In the genomic region with DNA sequence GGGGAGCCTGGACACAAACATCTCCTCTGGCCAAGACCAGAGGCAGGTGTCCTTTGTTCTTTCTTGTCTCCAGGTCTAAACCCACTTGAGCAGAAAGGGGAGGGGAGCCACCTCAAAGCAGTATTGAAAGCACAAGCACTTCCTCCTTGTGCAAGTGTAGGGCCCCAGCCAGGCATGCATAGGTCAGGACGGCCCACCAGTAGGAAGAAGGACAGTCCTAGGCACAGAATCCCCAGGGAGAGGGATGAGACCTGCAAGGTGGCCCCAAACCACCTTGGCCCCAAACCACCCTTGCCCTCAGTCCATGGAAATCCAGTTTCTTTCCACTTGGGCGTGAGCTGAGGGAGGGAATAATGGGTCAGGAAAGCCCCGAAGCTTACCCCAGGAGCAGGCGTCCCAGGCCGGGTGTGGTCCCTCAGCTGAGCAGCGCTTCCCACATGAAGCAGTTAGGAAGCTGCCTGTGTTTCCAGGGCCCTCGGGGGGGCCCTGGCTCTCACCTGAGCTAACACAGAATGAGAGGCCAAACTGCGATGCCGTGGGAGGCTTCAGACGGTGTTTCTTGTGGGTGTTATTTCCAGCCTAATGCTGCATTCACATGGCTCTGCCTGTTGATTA, we compare ENCODE assay signal across 11 cellular contexts. TPM values are rescaled to one million over a fixed set of nuclear protein-coding genes. Genes with fewer than 3 reads are reported as not detected.
DNase-seq lines count a peak whose midpoint lies in the region; ATAC-seq and TF ChIP-seq lines count a peak whose summit lies in the region.
"Had no signal": no experiment of that assay in that cellular context is flagged by ENCODE, and none has a peak within 500 bp of the region (broad histone marks: within the 10 kb centered on the region; RNA-seq: fewer than 3 reads in every experiment).

No MANE protein-coding gene starts in this region.

- no peak for TF ChIP-seq POLR2A in NB4 (IDR thresholded peaks at IDR 0.05; ENCODE audit: extremely low read depth, insufficient read length)

- H3K36me3 Mint-ChIP-seq in immature natural killer cell: no peaks in the 10 kb centered on the region

- H3K4me1 Mint-ChIP-seq in immature natural killer cell: no peaks in the 10 kb centered on the region

- no peak for TF ChIP-seq CTCF in NB4 (IDR thresholded peaks at IDR 0.05; ENCODE audit: low read depth, low read length)

- ATAC-seq in GM18520 (IDR thresholded peaks at IDR 0.05; ENCODE audit: unreplicated experiment): peak; percentile 77
- peak; percentile 94 for ATAC-seq in GM19467 (IDR thresholded peaks at IDR 0.05; ENCODE audit: unreplicated experiment)
- peak; percentile 69 for ATAC-seq in HG02970 (IDR thresholded peaks at IDR 0.05; ENCODE audit: low FRiP score, unreplicated experiment)
- no peak for ATAC-seq in left colon
- ATAC-seq: T-helper 17 cell had no signal

- H3K27me3 Mint-ChIP-seq in immature natural killer cell (ENCODE audit: low read depth in 3 of 3): peaks cover 3 to 18% (median 5%) of the 10 kb centered on the region in 3 donors

- no peaks in the 10 kb centered on the region for H3K9me3 Mint-ChIP-seq in immature natural killer cell

- DNase-seq in NB4 (ENCODE audit: low read depth) (peak; percentile 20), NCI-H748 treated with DMSO at 0.1 percent for 48 hours (lab: John Stamatoyannopoulos, UW) (no peak), NCI-H1930 (lab: John Stamatoyannopoulos, UW) (no peak), left colon (no peak), immature natural killer cell (no peak)
- DNase-seq: DMS 273 treated with DMSO at 0.1 percent for 48 hours; stimulated activated CD4-positive, alpha-beta T cell treated with anti-CD3 and anti-CD28 coated beads, Interleukin-15, amount 100 ng/mL, for 24 hours; T-helper 17 cell had no signal

- no peak overlapping the region for H3K27ac Mint-ChIP-seq in immature natural killer cell
- H3K27ac Mint-ChIP-seq: T-helper 17 cell had no signal

- intact Hi-C loops in left colon (cut with DNase I, micrococcal nuclease): no loop called here

- no peak overlapping the region for H3K4me3 Mint-ChIP-seq in immature natural killer cell
- H3K4me3 Mint-ChIP-seq: T-helper 17 cell had no signal

- H3K4me3 ChIP-seq in NB4 (ENCODE audit: low read depth, low read length): no peak overlapping the region

RNA-seq across cellular contexts. Expression of a gene that starts 20.4 kb away (rescaled TPM):
- 1 to 10 TPM; 2.3 to 4.4 TPM for total RNA-seq in left colon
- under 1 TPM in 2 of 3 donors, not detected in 1; 0.22 to 0.45 TPM for polyA plus RNA-seq in immature natural killer cell
